Comparison of ENCODE assay signal across 1 cellular context in genomic region chr12:53483225-53483978, GRCh38.
A peak's percentile ranks its signal among the peaks of the same experiment; 100 is the strongest.
TF ChIP-seq lines count a peak whose summit lies in the region.

No MANE protein-coding gene starts in this region.

TF ChIP-seq in SK-N-SH, 30 proteins besides CTCF, POLR2A, EP300 and RAD21 (continued from another document):
- TF ChIP-seq ZBTB33 (IDR thresholded peaks at IDR 0.05; ENCODE audit: borderline replicate concordance, low read depth) = 0 out of 2 replicates have a peak, but pooled peaks have one; percentile 21
TF ChIP-seq in SK-N-SH: peak in this region for 2.
